ENCODE assay signal across 18 cellular contexts in genomic region chr2:229777716-229778115, GRCh38.
DNase-seq lines count a peak whose midpoint lies in the region; ATAC-seq and TF ChIP-seq lines count a peak whose summit lies in the region.
"Had no signal": no experiment of that assay in that cellular context is flagged by ENCODE, and none has a peak within 500 bp of the region (broad histone marks: within the 10 kb centered on the region; RNA-seq: fewer than 3 reads in every experiment).

No MANE protein-coding gene starts in this region.

- CTCF ChIA-PET in CD8-positive, alpha-beta T cell (lab: Charles Lee), result interaction anchor here (0.6 kb wide), 1 partner anchor 42 kb away, joined by 3 read pairs; no protein-coding TSS in a partner anchor

- TF ChIP-seq CTCF in HFFc6 (IDR thresholded peaks at IDR 0.05) (no peak), choroid plexus epithelial cell (conservative IDR thresholded peaks at IDR 0.05; ENCODE audit: low read depth, low read length) (no peak)
- TF ChIP-seq CTCF in CD8-positive, alpha-beta T cell (IDR thresholded peaks at IDR 0.05), result no peak

- no peaks in the 10 kb centered on the region for H3K27me3 ChIP-seq in H7 (ENCODE audit: control insufficient read depth, insufficient read depth, low read length)
- no peaks in the 10 kb centered on the region for H3K27me3 ChIP-seq in CD8-positive, alpha-beta T cell (ENCODE audit: insufficient read depth, low read length)

- no peak for DNase-seq in activated T-cell treated with anti-CD3 and anti-CD28 coated beads, Interleukin-2, amount 50 U/mL, for 24 hours
- no peak for DNase-seq in activated T-cell treated with anti-CD3 and anti-CD28 coated beads, Interleukin-2, amount 50 U/mL, for 1 hour
- DNase-seq in HFFc6 (no peak), choroid plexus epithelial cell (ENCODE audit: low read depth) (peak; percentile 76), H7 (no peak), KBM-7 (no peak)
- no peak for DNase-seq in CD8-positive, alpha-beta T cell
- DNase-seq: AML-193; CD4-positive, alpha-beta memory T cell; COR-L47; GOT3; KG1 had no signal

- H3K27ac Mint-ChIP-seq in activated T-cell treated with anti-CD3 and anti-CD28 coated beads, Interleukin-2, amount 50 U/mL, for 24 hours, result peak overlapping the region; percentile 28
- H3K27ac Mint-ChIP-seq in HFFc6, result 0 out of 2 replicates have a peak overlapping the region, but pooled peaks have one; percentile 17
- H3K27ac Mint-ChIP-seq in CD8-positive, alpha-beta T cell, result no peak overlapping the region
- H3K27ac Mint-ChIP-seq: IgD-negative memory B cell had no signal

- H3K4me3 ChIP-seq in choroid plexus epithelial cell (ENCODE audit: low read depth, low read length) (no peak overlapping the region), H7 (ENCODE audit: insufficient read depth, low read depth, low read length) (no peak overlapping the region)
- H3K4me3 ChIP-seq in CD8-positive, alpha-beta T cell (ENCODE audit: low read depth, low read length), result no peak overlapping the region
- H3K4me3 ChIP-seq: A549, HAP-1 had no signal

- intact Hi-C loops in CD8-positive, alpha-beta T cell (cut with DNase I, micrococcal nuclease), result no loop called here

- H3K36me3 ChIP-seq in H7 (replicated peaks; ENCODE audit: control insufficient read depth, insufficient read depth, low read length), result peaks cover 9% of the 10 kb centered on the region
- peaks cover 36% of the 10 kb centered on the region for H3K36me3 ChIP-seq in CD8-positive, alpha-beta T cell (ENCODE audit: insufficient read depth, low read length)

- H3K4me1 Mint-ChIP-seq in activated T-cell treated with anti-CD3 and anti-CD28 coated beads, Interleukin-2, amount 50 U/mL, for 24 hours (ENCODE audit: low read depth), result peaks cover 25% of the 10 kb centered on the region
- H3K4me1 Mint-ChIP-seq in HFFc6 (ENCODE audit: low read depth), result peaks cover 53% of the 10 kb centered on the region
- H3K4me1 Mint-ChIP-seq in CD8-positive, alpha-beta T cell (ENCODE audit: low read depth), result peaks cover 34% of the 10 kb centered on the region

- no peak overlapping the region for H3K27ac ChIP-seq in CD8-positive, alpha-beta T cell (ENCODE audit: low read depth, low read length)
- H3K27ac ChIP-seq: 22Rv1, A549, C4-2B had no signal

- POLR2A ChIA-PET in CD8-positive, alpha-beta T cell (lab: Charles Lee), result no interaction called here

- no peaks in the 10 kb centered on the region for H3K9me3 Mint-ChIP-seq in activated T-cell treated with anti-CD3 and anti-CD28 coated beads, Interleukin-2, amount 50 U/mL, for 24 hours
- H3K9me3 Mint-ChIP-seq in HFFc6, result no peaks in the 10 kb centered on the region
- H3K9me3 Mint-ChIP-seq in CD8-positive, alpha-beta T cell, result no peaks in the 10 kb centered on the region
- H3K9me3 Mint-ChIP-seq: CD4-positive, alpha-beta memory T cell; IgD-negative memory B cell had no signal

- no peaks in the 10 kb centered on the region for H3K9me3 ChIP-seq in CD8-positive, alpha-beta T cell (ENCODE audit: low read length)
- H3K9me3 ChIP-seq: A549, HAP-1 had no signal

- H3K36me3 Mint-ChIP-seq in activated T-cell treated with anti-CD3 and anti-CD28 coated beads, Interleukin-2, amount 50 U/mL, for 24 hours (ENCODE audit: low read depth), result peaks cover 95% of the 10 kb centered on the region
- H3K36me3 Mint-ChIP-seq in HFFc6 (ENCODE audit: low read depth), result peaks cover 41% of the 10 kb centered on the region
- peaks cover 84% of the 10 kb centered on the region for H3K36me3 Mint-ChIP-seq in CD8-positive, alpha-beta T cell

- in situ Hi-C loops in KBM-7 (cut with MboI; ENCODE audit: low pct_unique_long_range_greater_than_20kb, low sequenced_read_pairs), result no loop called here

- peaks cover 14% of the 10 kb centered on the region for H3K4me1 ChIP-seq in CD8-positive, alpha-beta T cell (ENCODE audit: insufficient read depth, low read length)
- H3K4me1 ChIP-seq: A549 had no signal

- no peaks in the 10 kb centered on the region for H3K27me3 Mint-ChIP-seq in activated T-cell treated with anti-CD3 and anti-CD28 coated beads, Interleukin-2, amount 50 U/mL, for 24 hours
- H3K27me3 Mint-ChIP-seq in HFFc6 (ENCODE audit: insufficient read depth), result peaks cover 1% of the 10 kb centered on the region; the same call in 1 of the 2 replicates
- no peaks in the 10 kb centered on the region for H3K27me3 Mint-ChIP-seq in CD8-positive, alpha-beta T cell (ENCODE audit: low read depth)
- H3K27me3 Mint-ChIP-seq: CD4-positive, alpha-beta memory T cell; IgD-negative memory B cell had no signal

- H3K4me3 Mint-ChIP-seq in activated T-cell treated with anti-CD3 and anti-CD28 coated beads, Interleukin-2, amount 50 U/mL, for 24 hours, result no peak overlapping the region
- no peak overlapping the region for H3K4me3 Mint-ChIP-seq in HFFc6
- no peak overlapping the region for H3K4me3 Mint-ChIP-seq in CD8-positive, alpha-beta T cell
- H3K4me3 Mint-ChIP-seq: CD4-positive, alpha-beta memory T cell; IgD-negative memory B cell had no signal

- ATAC-seq in CD8-positive, alpha-beta T cell, result no peak
- ATAC-seq: A549, HepG2 had no signal
